Comparison of ENCODE assay signal across 24 cellular contexts in genomic region chr11:108838804-108839128, GRCh38.
DNase-seq lines count a peak whose midpoint lies in the region; ATAC-seq, FAIRE-seq and TF ChIP-seq lines count a peak whose summit lies in the region.
"Had no signal": no experiment of that assay in that cellular context is flagged by ENCODE, and none has a peak within 500 bp of the region (broad histone marks: within the 10 kb centered on the region; RNA-seq: fewer than 3 reads in every experiment).

No MANE protein-coding gene starts in this region.

- ATAC-seq in GM21423 (IDR thresholded peaks at IDR 0.05; ENCODE audit: unreplicated experiment) = peak; percentile 36
- no peak for ATAC-seq in K562
- ATAC-seq in HepG2 = no peak
- ATAC-seq: activated CD8-positive, alpha-beta T cell treated with anti-CD3 and anti-CD28 coated beads, Interleukin-2, amount 10 ng/mL, durations not matched to agents 7 days and 5 days; heart left ventricle; left cardiac atrium had no signal

- 93% methylated on average over 1 of the region's 1 CpG for WGBS in K562 (ENCODE audit: insufficient coverage, low coverage, missing lambda C conversion rate)
- WGBS in tibial nerve, 2 donors = 93 to 95% methylated on average over 1 of the region's 1 CpG
- 100% methylated on average over 1 of the region's 1 CpG for WGBS in HepG2 (ENCODE audit: low lambda C conversion rate)

- intact Hi-C loops in K562 (cut with micrococcal nuclease) = no loop called here
- intact Hi-C loops in HepG2 (cut with micrococcal nuclease; ENCODE audit: unreplicated experiment) = no loop called here

- H4K20me1 ChIP-seq in K562 (replicated peaks; ENCODE audit: control insufficient read depth, insufficient read depth, low read length) (no peaks in the 10 kb centered on the region), HepG2 (ENCODE audit: insufficient read depth, low read length) (no peaks in the 10 kb centered on the region)

- H3K79me2 ChIP-seq in K562 (ENCODE audit: control insufficient read depth, insufficient read depth, low read length) (0 out of 3 replicates have a peak, but pooled peaks cover 3% of the 10 kb centered on the region), HepG2 (ENCODE audit: insufficient read depth, low read length) (no peaks in the 10 kb centered on the region)

- peak; percentile 63 for DNase-seq in GF-D8 (lab: John Stamatoyannopoulos, UW)
- DNase-seq in MV-4-11 (lab: John Stamatoyannopoulos, UW) = peak; percentile 47
- no peak for DNase-seq in K562 (ENCODE audit: extremely low read depth in 1 of 4, low spot score in 3 of 4)
- DNase-seq in NCI-H187 treated with DMSO at 0.1 percent for 48 hours (lab: John Stamatoyannopoulos, UW) = no peak
- no peak for DNase-seq in RKO (ENCODE audit: low spot score)
- DNase-seq in tibial nerve (ENCODE audit: low spot score in 2 of 2) = no peak
- DNase-seq in HepG2 (ENCODE audit: low spot score) = no peak
- DNase-seq: activated CD4-positive, CD25-positive, alpha-beta regulatory T cell treated with anti-CD3 and anti-CD28 coated beads, Interleukin-2, amount 50 U/mL, for 72 hours; activated CD8-positive, alpha-beta T cell treated with anti-CD3 and anti-CD28 coated beads, Interleukin-2, amount 10 ng/mL, durations not matched to agents 7 days and 5 days; activated effector memory CD4-positive, alpha-beta T cell treated with anti-CD3 and anti-CD28 coated beads, Interleukin-2, amount 50 U/mL, for 16 hours; activated T-cell treated with anti-CD3 and anti-CD28 coated beads for 4 hours; cerebellar nuclear complex; DMS79; heart left ventricle; HFFc6; left cardiac atrium; mesendoderm; NCI-H1105 treated with DMSO at 0.1 percent for 48 hours; NCI-H2029 treated with DMSO at 0.1 percent for 48 hours; NCI-H226; nucleus accumbens; Right ventricle myocardium superior; SW 1271 had no signal

- no peak overlapping the region for H3K9ac ChIP-seq in K562 (ENCODE audit: insufficient read depth in 1 of 2, low read depth in 2 of 2, low read length in 2 of 2)
- H3K9ac ChIP-seq in HepG2 (ENCODE audit: insufficient read depth, low read depth, low read length) = no peak overlapping the region

- BruUV-seq in K562 (replicated peaks; lab: Mats Ljungman, UMichigan) (no TSS peak), HepG2 (replicated peaks; lab: Mats Ljungman, UMichigan) (no TSS peak)

- no peak overlapping the region for H3K4me2 ChIP-seq in K562 (ENCODE audit: insufficient read depth, low read length)
- H3K4me2 ChIP-seq in HepG2 (ENCODE audit: low read depth, low read length) = no peak overlapping the region

- FAIRE-seq in K562 (lab: Jason Lieb, UNC) (no peak), HepG2 (lab: Jason Lieb, UNC) (no peak)

- no peak for TF ChIP-seq RAD21 in K562 (CRISPR knock-in tag; conservative IDR thresholded peaks at IDR 0.05 in 1 of 2, IDR thresholded peaks at IDR 0.05 in 1 of 2)
- TF ChIP-seq RAD21 in HepG2 (CRISPR knock-in tag; IDR thresholded peaks at IDR 0.05) = no peak

- POLR2A ChIA-PET in K562 (lab: Yijun Ruan, JAX) (no interaction called here), HepG2 (lab: Yijun Ruan, JAX) (no interaction called here)

- H3K27ac ChIP-seq in K562 (ENCODE audit: extremely low read depth, low read depth, low read length) = no peak overlapping the region
- H3K27ac ChIP-seq in tibial nerve = no peak overlapping the region
- H3K27ac ChIP-seq in HepG2 (ENCODE audit: extremely low read length, insufficient read depth, low read length) = no peak overlapping the region
- H3K27ac ChIP-seq: heart left ventricle had no signal

- H3K36me3 ChIP-seq in K562 (ENCODE audit: control insufficient read depth, insufficient read depth, low read length) (peaks cover 39% of the 10 kb centered on the region), tibial nerve (peaks cover 0 to 27% (median 0%) of the 10 kb centered on the region in 3 donors), HepG2 (replicated peaks in 1 of 2; ENCODE audit: control insufficient read depth in 1 of 2, insufficient read depth in 2 of 2, low read length in 2 of 2) (peaks cover 0 to 6% of the 10 kb centered on the region in 2 experiments; a peak in 2 of 5 replicates)

- CTCF ChIA-PET in K562 (lab: Yijun Ruan, JAX; ENCODE audit: low intra/inter-chr PET ratio) (no interaction called here), HepG2 (lab: Yijun Ruan, JAX; ENCODE audit: low intra/inter-chr PET ratio, low total read pairs) (no interaction called here)

- TF ChIP-seq CTCF in K562 (IDR thresholded peaks at IDR 0.05 in 2 of 3, conservative IDR thresholded peaks at IDR 0.05 in 1 of 3; ENCODE audit: insufficient read depth in 2 of 3, low read depth in 1 of 3, low read length in 3 of 3) (no peak), tibial nerve (IDR thresholded peaks at IDR 0.05) (no peak), HepG2 (CRISPR knock-in tag; IDR thresholded peaks at IDR 0.05) (no peak)

- H3K4me1 ChIP-seq in K562 (replicated peaks in 1 of 2; ENCODE audit: control insufficient read depth in 2 of 2, insufficient read depth in 2 of 2, low read length in 2 of 2) (no peaks in the 10 kb centered on the region), tibial nerve (no peaks in the 10 kb centered on the region), HepG2 (ENCODE audit: insufficient read depth, low read length) (no peaks in the 10 kb centered on the region)
- H3K4me1 ChIP-seq: heart left ventricle had no signal

- no peak for TF ChIP-seq EP300 in K562 (IDR thresholded peaks at IDR 0.05; ENCODE audit: low read length)
- TF ChIP-seq EP300 in tibial nerve (IDR thresholded peaks at IDR 0.05) = no peak
- no peak for TF ChIP-seq EP300 in HepG2 (IDR thresholded peaks at IDR 0.05; ENCODE audit: low read depth in 2 of 2, low read length in 2 of 2)
- TF ChIP-seq EP300 in HepG2 (CRISPR knock-in tag; IDR thresholded peaks at IDR 0.05; ENCODE audit: borderline replicate concordance) = no peak

- H3K27me3 ChIP-seq in K562 (ENCODE audit: control insufficient read depth in 2 of 2, insufficient read depth in 2 of 2, low read length in 2 of 2) = no peaks in the 10 kb centered on the region
- no peaks in the 10 kb centered on the region for H3K27me3 ChIP-seq in tibial nerve
- no peaks in the 10 kb centered on the region for H3K27me3 ChIP-seq in HepG2 (ENCODE audit: control insufficient read depth in 1 of 2, insufficient read depth in 2 of 2, low read length in 2 of 2)
- H3K27me3 ChIP-seq: heart left ventricle had no signal

- H3K4me3 ChIP-seq in K562 (no peak overlapping the region), tibial nerve (no peak overlapping the region), HepG2 (replicated peaks in 1 of 3; ENCODE audit: insufficient read depth in 1 of 3, low read depth in 2 of 3, low read length in 3 of 3) (no peak overlapping the region)
- H3K4me3 ChIP-seq: heart left ventricle had no signal

- TF ChIP-seq POLR2A in K562 (conservative IDR thresholded peaks at IDR 0.05) = no peak
- TF ChIP-seq POLR2A in tibial nerve (IDR thresholded peaks at IDR 0.05) = no peak
- TF ChIP-seq POLR2A in HepG2 (IDR thresholded peaks at IDR 0.05; ENCODE audit: insufficient read depth in 1 of 2, low read depth in 2 of 2, low read length in 2 of 2) = no peak

- no peaks in the 10 kb centered on the region for H3K9me1 ChIP-seq in K562 (ENCODE audit: control insufficient read depth, insufficient read depth, low read length)

- in situ Hi-C loops in K562 (cut with MboI) (no loop called here), HepG2 (cut with HindIII; ENCODE audit: extremely low pct_ligation_motif_present, low pct_unique_long_range_greater_than_20kb) (no loop called here)

- no peak overlapping the region for H2AFZ ChIP-seq in K562 (ENCODE audit: low read depth, low read length)
- no peak overlapping the region for H2AFZ ChIP-seq in HepG2 (ENCODE audit: low read length)

- H3K9me3 ChIP-seq in K562 (replicated peaks; ENCODE audit: control insufficient read depth, insufficient read depth, low read depth, low read length) (no peaks in the 10 kb centered on the region), tibial nerve (no peaks in the 10 kb centered on the region), HepG2 (ENCODE audit: low read length) (no peaks in the 10 kb centered on the region)
- H3K9me3 ChIP-seq: heart left ventricle had no signal

TF ChIP-seq in K562, 482 proteins besides CTCF, POLR2A, EP300 and RAD21:
- TF ChIP-seq USF1 (CRISPR knock-in tag; IDR thresholded peaks at IDR 0.05) = no peak
- peak; percentile 83; the same call in 1 of the 2 replicates for TF ChIP-seq SPI1 (IDR thresholded peaks at IDR 0.05; ENCODE audit: borderline replicate concordance, low read depth, low read length)

TF ChIP-seq in HepG2, 621 proteins besides CTCF, POLR2A, EP300 and RAD21:
- TF ChIP-seq ATF7-NPFF (CRISPR knock-in tag; IDR thresholded peaks at IDR 0.05; ENCODE audit: low read depth) (no peak), ZNF614 (CRISPR knock-in tag; IDR thresholded peaks at IDR 0.05; ENCODE audit: borderline replicate concordance) (no peak), MAX (IDR thresholded peaks at IDR 0.05) (no peak), RXRA (CRISPR knock-in tag; IDR thresholded peaks at IDR 0.05) (no peak)

Comparison
In these comparisons a context has a peak if more than half of its experiments do, and no peak if none do; other contexts are left out.
1. DNase-seq: peak in GF-D8 (single experiment) and MV-4-11 (single experiment); none in K562 (0 of 4), NCI-H187 treated with DMSO at 0.1 percent for 48 hours (single experiment), RKO (single experiment), tibial nerve (0 of 2) and HepG2 (single experiment).